1 cellular context compared by ENCODE assay signal in the genomic region with DNA sequence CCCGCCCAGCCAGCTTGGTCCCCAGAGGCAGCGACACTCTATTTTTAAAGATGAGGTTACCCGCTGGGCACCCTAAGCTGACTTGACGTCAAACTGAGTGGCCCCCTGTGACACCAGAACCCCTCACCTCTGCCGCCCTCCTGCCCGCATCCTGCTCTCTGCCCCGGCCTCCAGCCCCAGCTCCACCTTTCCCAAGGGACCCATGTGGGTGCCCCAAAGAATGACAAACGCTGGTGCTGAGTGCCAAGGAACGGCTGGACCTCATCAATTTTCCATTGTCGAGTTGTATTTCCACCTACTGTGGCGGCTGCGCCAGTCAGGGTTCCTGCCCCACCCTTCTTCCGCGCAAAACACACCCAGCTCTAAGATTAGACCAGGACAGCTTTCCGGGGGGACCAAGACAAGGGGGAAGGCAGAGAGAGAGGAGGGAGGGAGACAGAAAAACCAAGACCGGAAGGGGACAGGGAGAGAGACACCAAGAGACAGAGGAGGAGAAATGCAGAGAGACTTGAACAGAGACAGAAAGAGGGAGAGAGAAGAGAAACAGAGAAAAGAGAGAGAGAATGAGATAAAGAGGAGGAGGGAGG.
A peak's percentile ranks its signal among the peaks of the same experiment; 100 is the strongest.
TF ChIP-seq lines count a peak whose summit lies in the region.

No MANE protein-coding gene starts in this region.

TF ChIP-seq in GM12878, 131 proteins besides CTCF, POLR2A, EP300 and RAD21 (continued from another document):
- TF ChIP-seq, protein P1, sequence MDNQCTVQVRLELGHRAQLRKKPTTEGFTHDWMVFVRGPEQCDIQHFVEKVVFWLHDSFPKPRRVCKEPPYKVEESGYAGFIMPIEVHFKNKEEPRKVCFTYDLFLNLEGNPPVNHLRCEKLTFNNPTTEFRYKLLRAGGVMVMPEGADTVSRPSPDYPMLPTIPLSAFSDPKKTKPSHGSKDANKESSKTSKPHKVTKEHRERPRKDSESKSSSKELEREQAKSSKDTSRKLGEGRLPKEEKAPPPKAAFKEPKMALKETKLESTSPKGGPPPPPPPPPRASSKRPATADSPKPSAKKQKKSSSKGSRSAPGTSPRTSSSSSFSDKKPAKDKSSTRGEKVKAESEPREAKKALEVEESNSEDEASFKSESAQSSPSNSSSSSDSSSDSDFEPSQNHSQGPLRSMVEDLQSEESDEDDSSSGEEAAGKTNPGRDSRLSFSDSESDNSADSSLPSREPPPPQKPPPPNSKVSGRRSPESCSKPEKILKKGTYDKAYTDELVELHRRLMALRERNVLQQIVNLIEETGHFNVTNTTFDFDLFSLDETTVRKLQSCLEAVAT (IDR thresholded peaks at IDR 0.05) = 0 out of 2 replicates have a peak, but pooled peaks have one; percentile 65
- TF ChIP-seq RUNX3 (IDR thresholded peaks at IDR 0.05; ENCODE audit: low read length) (no peak), CREB1 (IDR thresholded peaks at IDR 0.05; ENCODE audit: low read depth) (0 out of 2 replicates have a peak, but pooled peaks have one; percentile 15), NR2F1 (conservative IDR thresholded peaks at IDR 0.05) (peak; percentile 83), KLF5 (IDR thresholded peaks at IDR 0.05; ENCODE audit: partially characterized antibody) (no peak), SP1 (IDR thresholded peaks at IDR 0.05; ENCODE audit: low read depth, low read length) (no peak), MEF2B (IDR thresholded peaks at IDR 0.05; ENCODE audit: partially characterized antibody, poor library complexity, severe bottlenecking) (peak; percentile 78), BHLHE40 (IDR thresholded peaks at IDR 0.05; ENCODE audit: borderline replicate concordance in 1 of 2, low read depth in 2 of 2, low read length in 1 of 2) (0 out of 4 replicates have a peak, but pooled peaks of 1 of the 2 experiments have one; percentile 5), KAT2A (conservative IDR thresholded peaks at IDR 0.05; ENCODE audit: control insufficient read depth, low read depth, low read length) (no peak), HDGF (IDR thresholded peaks at IDR 0.05) (peak; percentile 53; the same call in 1 of the 2 replicates), NBN (IDR thresholded peaks at IDR 0.05) (peak; percentile 46; the same call in 1 of the 2 replicates), SUPT20H (IDR thresholded peaks at IDR 0.05; ENCODE audit: borderline replicate concordance, control insufficient read depth, low read depth, low read length) (no peak), HDAC6 (IDR thresholded peaks at IDR 0.05; ENCODE audit: unreplicated experiment) (no peak), NRF1 (conservative IDR thresholded peaks at IDR 0.05; ENCODE audit: low read depth, low read length) (no peak)
- TF ChIP-seq, protein P2, sequence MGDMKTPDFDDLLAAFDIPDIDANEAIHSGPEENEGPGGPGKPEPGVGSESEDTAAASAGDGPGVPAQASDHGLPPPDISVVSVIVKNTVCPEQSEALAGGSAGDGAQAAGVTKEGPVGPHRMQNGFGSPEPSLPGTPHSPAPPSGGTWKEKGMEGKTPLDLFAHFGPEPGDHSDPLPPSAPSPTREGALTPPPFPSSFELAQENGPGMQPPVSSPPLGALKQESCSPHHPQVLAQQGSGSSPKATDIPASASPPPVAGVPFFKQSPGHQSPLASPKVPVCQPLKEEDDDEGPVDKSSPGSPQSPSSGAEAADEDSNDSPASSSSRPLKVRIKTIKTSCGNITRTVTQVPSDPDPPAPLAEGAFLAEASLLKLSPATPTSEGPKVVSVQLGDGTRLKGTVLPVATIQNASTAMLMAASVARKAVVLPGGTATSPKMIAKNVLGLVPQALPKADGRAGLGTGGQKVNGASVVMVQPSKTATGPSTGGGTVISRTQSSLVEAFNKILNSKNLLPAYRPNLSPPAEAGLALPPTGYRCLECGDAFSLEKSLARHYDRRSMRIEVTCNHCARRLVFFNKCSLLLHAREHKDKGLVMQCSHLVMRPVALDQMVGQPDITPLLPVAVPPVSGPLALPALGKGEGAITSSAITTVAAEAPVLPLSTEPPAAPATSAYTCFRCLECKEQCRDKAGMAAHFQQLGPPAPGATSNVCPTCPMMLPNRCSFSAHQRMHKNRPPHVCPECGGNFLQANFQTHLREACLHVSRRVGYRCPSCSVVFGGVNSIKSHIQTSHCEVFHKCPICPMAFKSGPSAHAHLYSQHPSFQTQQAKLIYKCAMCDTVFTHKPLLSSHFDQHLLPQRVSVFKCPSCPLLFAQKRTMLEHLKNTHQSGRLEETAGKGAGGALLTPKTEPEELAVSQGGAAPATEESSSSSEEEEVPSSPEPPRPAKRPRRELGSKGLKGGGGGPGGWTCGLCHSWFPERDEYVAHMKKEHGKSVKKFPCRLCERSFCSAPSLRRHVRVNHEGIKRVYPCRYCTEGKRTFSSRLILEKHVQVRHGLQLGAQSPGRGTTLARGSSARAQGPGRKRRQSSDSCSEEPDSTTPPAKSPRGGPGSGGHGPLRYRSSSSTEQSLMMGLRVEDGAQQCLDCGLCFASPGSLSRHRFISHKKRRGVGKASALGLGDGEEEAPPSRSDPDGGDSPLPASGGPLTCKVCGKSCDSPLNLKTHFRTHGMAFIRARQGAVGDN (IDR thresholded peaks at IDR 0.05) = no peak
- TF ChIP-seq, protein P3, sequence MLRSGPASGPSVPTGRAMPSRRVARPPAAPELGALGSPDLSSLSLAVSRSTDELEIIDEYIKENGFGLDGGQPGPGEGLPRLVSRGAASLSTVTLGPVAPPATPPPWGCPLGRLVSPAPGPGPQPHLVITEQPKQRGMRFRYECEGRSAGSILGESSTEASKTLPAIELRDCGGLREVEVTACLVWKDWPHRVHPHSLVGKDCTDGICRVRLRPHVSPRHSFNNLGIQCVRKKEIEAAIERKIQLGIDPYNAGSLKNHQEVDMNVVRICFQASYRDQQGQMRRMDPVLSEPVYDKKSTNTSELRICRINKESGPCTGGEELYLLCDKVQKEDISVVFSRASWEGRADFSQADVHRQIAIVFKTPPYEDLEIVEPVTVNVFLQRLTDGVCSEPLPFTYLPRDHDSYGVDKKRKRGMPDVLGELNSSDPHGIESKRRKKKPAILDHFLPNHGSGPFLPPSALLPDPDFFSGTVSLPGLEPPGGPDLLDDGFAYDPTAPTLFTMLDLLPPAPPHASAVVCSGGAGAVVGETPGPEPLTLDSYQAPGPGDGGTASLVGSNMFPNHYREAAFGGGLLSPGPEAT (IDR thresholded peaks at IDR 0.05; ENCODE audit: low read depth) = 0 out of 2 replicates have a peak, but pooled peaks have one; percentile 30
- TF ChIP-seq, protein P4, sequence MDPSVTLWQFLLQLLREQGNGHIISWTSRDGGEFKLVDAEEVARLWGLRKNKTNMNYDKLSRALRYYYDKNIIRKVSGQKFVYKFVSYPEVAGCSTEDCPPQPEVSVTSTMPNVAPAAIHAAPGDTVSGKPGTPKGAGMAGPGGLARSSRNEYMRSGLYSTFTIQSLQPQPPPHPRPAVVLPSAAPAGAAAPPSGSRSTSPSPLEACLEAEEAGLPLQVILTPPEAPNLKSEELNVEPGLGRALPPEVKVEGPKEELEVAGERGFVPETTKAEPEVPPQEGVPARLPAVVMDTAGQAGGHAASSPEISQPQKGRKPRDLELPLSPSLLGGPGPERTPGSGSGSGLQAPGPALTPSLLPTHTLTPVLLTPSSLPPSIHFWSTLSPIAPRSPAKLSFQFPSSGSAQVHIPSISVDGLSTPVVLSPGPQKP (IDR thresholded peaks at IDR 0.05; ENCODE audit: low read depth, low read length) = 0 out of 2 replicates have a peak, but pooled peaks have one; percentile 10
- TF ChIP-seq, protein P5, sequence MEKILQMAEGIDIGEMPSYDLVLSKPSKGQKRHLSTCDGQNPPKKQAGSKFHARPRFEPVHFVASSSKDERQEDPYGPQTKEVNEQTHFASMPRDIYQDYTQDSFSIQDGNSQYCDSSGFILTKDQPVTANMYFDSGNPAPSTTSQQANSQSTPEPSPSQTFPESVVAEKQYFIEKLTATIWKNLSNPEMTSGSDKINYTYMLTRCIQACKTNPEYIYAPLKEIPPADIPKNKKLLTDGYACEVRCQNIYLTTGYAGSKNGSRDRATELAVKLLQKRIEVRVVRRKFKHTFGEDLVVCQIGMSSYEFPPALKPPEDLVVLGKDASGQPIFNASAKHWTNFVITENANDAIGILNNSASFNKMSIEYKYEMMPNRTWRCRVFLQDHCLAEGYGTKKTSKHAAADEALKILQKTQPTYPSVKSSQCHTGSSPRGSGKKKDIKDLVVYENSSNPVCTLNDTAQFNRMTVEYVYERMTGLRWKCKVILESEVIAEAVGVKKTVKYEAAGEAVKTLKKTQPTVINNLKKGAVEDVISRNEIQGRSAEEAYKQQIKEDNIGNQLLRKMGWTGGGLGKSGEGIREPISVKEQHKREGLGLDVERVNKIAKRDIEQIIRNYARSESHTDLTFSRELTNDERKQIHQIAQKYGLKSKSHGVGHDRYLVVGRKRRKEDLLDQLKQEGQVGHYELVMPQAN (conservative IDR thresholded peaks at IDR 0.05) = no peak
- TF ChIP-seq, protein P6, sequence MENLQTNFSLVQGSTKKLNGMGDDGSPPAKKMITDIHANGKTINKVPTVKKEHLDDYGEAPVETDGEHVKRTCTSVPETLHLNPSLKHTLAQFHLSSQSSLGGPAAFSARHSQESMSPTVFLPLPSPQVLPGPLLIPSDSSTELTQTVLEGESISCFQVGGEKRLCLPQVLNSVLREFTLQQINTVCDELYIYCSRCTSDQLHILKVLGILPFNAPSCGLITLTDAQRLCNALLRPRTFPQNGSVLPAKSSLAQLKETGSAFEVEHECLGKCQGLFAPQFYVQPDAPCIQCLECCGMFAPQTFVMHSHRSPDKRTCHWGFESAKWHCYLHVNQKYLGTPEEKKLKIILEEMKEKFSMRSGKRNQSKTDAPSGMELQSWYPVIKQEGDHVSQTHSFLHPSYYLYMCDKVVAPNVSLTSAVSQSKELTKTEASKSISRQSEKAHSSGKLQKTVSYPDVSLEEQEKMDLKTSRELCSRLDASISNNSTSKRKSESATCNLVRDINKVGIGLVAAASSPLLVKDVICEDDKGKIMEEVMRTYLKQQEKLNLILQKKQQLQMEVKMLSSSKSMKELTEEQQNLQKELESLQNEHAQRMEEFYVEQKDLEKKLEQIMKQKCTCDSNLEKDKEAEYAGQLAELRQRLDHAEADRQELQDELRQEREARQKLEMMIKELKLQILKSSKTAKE (IDR thresholded peaks at IDR 0.05; ENCODE audit: low read depth, poor library complexity, severe bottlenecking) = no peak
- TF ChIP-seq, protein P7, sequence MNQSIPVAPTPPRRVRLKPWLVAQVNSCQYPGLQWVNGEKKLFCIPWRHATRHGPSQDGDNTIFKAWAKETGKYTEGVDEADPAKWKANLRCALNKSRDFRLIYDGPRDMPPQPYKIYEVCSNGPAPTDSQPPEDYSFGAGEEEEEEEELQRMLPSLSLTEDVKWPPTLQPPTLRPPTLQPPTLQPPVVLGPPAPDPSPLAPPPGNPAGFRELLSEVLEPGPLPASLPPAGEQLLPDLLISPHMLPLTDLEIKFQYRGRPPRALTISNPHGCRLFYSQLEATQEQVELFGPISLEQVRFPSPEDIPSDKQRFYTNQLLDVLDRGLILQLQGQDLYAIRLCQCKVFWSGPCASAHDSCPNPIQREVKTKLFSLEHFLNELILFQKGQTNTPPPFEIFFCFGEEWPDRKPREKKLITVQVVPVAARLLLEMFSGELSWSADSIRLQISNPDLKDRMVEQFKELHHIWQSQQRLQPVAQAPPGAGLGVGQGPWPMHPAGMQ (IDR thresholded peaks at IDR 0.05; ENCODE audit: borderline replicate concordance) = no peak
